ENCODE assay signal across 14 cellular contexts in genomic region chr1:53766194-53766748, GRCh38. TPM values are rescaled to one million over a fixed set of nuclear protein-coding genes. Genes with fewer than 3 reads are reported as not detected.
DNase-seq lines count a peak whose midpoint lies in the region; ATAC-seq, FAIRE-seq and TF ChIP-seq lines count a peak whose summit lies in the region.
"Had no signal": no experiment of that assay in that cellular context is flagged by ENCODE, and none has a peak within 500 bp of the region (broad histone marks: within the 10 kb centered on the region; RNA-seq: fewer than 3 reads in every experiment).

No MANE protein-coding gene starts in this region.

- peak; percentile 68 for FAIRE-seq in endothelial cell of umbilical vein (lab: Jason Lieb, UNC)
- FAIRE-seq: small intestine had no signal

- no peak for ATAC-seq in T-cell (replicated peaks in 1 of 4)
- no peak for ATAC-seq in GM18517 (IDR thresholded peaks at IDR 0.05; ENCODE audit: unreplicated experiment)

- H2AFZ ChIP-seq in mammary epithelial cell (ENCODE audit: low read depth, low read length) = no peak overlapping the region
- peak overlapping the region; percentile 7 for H2AFZ ChIP-seq in endothelial cell of umbilical vein (ENCODE audit: low read depth, low read length)

- in situ Hi-C loops in mammary epithelial cell (cut with MboI; ENCODE audit: low sequenced_read_pairs in 2 of 2) = loop anchor here in 1 of 2 donors (25.0 kb wide), 1 partner anchor 279 kb away; no protein-coding TSS in a partner anchor
- in situ Hi-C loops in HAP-1 (cut with MboI; ENCODE audit: low sequenced_read_pairs) = no loop called here

- H3K4me1 Mint-ChIP-seq in MCF 10A (ENCODE audit: insufficient read depth, unreplicated experiment) (no peaks in the 10 kb centered on the region), T-cell (peaks cover 0 to 20% (median 13%) of the 10 kb centered on the region in 3 donors)

- peaks cover 19% of the 10 kb centered on the region for H3K36me3 Mint-ChIP-seq in MCF 10A (ENCODE audit: insufficient read depth, unreplicated experiment)
- peaks cover 63% of the 10 kb centered on the region for H3K36me3 Mint-ChIP-seq in T-cell

- H3K4me1 ChIP-seq in mammary epithelial cell (ENCODE audit: insufficient read depth, low read length) (no peaks in the 10 kb centered on the region), endothelial cell of umbilical vein (ENCODE audit: control insufficient read depth, extremely low read depth, insufficient read depth, low read length) (peaks cover 28% of the 10 kb centered on the region), skeletal muscle satellite cell (ENCODE audit: control insufficient read depth, insufficient read depth, low read length) (peaks cover 19% of the 10 kb centered on the region), HAP-1 (no peaks in the 10 kb centered on the region)

- DNase-seq in MCF 10A (ENCODE audit: unreplicated experiment) = no peak
- DNase-seq in mammary epithelial cell = no peak
- no peak for DNase-seq in T-cell
- no peak for DNase-seq in endothelial cell of umbilical vein (ENCODE audit: low read depth, low spot score)
- no peak for DNase-seq in HAP-1 (ENCODE audit: low spot score in 2 of 2)
- no peak for DNase-seq in COR-L47 (lab: John Stamatoyannopoulos, UW)
- DNase-seq: anterior cingulate cortex, DMS79 treated with DMSO at 0.1 percent for 48 hours, NCI-H187 treated with DMSO at 0.1 percent for 48 hours, NCI-H524 treated with DMSO at 0.1 percent for 48 hours had no signal

- no peak overlapping the region for H3K27ac Mint-ChIP-seq in MCF 10A (ENCODE audit: low read depth, unreplicated experiment)
- peak overlapping the region; percentile 39 to 69 for H3K27ac Mint-ChIP-seq in T-cell
- H3K27ac Mint-ChIP-seq: dendritic cell treated with granulocyte-macrophage colony-stimulating factor and Interleukin-4, amounts not matched to agents 40 ng/mL and 50 ng/mL, for 4 days had no signal

- POLR2A ChIA-PET in MCF 10A (lab: Yijun Ruan, JAX) (interaction anchor here (0.7 to 2.2 kb wide), 7 partner anchors 9 to 434 kb away, joined by 3 to 6 read pairs (median 4); partner anchors contain the start of gene MRPL37), T-cell (lab: Charles Lee) (no interaction called here), endothelial cell of umbilical vein (lab: Charles Lee) (no interaction called here)

- no peaks in the 10 kb centered on the region for H3K9me3 ChIP-seq in mammary epithelial cell (replicated peaks; ENCODE audit: insufficient read depth, low read length)
- H3K9me3 ChIP-seq in endothelial cell of umbilical vein (replicated peaks; ENCODE audit: control insufficient read depth, insufficient read depth, low read length) = no peaks in the 10 kb centered on the region
- H3K9me3 ChIP-seq in skeletal muscle satellite cell (replicated peaks; ENCODE audit: low read length) = no peaks in the 10 kb centered on the region
- no peaks in the 10 kb centered on the region for H3K9me3 ChIP-seq in HAP-1

- H3K36me3 ChIP-seq in mammary epithelial cell (ENCODE audit: insufficient read depth, low read length) = peaks cover 2% of the 10 kb centered on the region
- H3K36me3 ChIP-seq in endothelial cell of umbilical vein (ENCODE audit: control insufficient read depth in 2 of 2, extremely low read depth in 1 of 2, insufficient read depth in 2 of 2, low read length in 2 of 2) = no peaks in the 10 kb centered on the region
- H3K36me3 ChIP-seq in skeletal muscle satellite cell (ENCODE audit: insufficient read depth, low read length) = no peaks in the 10 kb centered on the region
- H3K36me3 ChIP-seq in HAP-1 (replicated peaks) = peaks cover 23% of the 10 kb centered on the region

- WGBS in mammary epithelial cell (ENCODE audit: low coverage, missing lambda C conversion rate) = 98% methylated on average over 3 of the region's 3 CpGs

- no peaks in the 10 kb centered on the region for H4K20me1 ChIP-seq in mammary epithelial cell (ENCODE audit: insufficient read depth, low read length)
- H4K20me1 ChIP-seq in endothelial cell of umbilical vein (replicated peaks; ENCODE audit: control insufficient read depth, extremely low read depth, insufficient read depth, low read length) = no peaks in the 10 kb centered on the region

- TF ChIP-seq CTCF in MCF 10A (IDR thresholded peaks at IDR 0.05; ENCODE audit: unreplicated experiment) (no peak), mammary epithelial cell (conservative IDR thresholded peaks at IDR 0.05 in 1 of 2, IDR thresholded peaks at IDR 0.05 in 1 of 2; ENCODE audit: extremely low read depth in 1 of 2, insufficient read depth in 1 of 2, low read depth in 1 of 2, low read length in 2 of 2) (no peak), endothelial cell of umbilical vein (IDR thresholded peaks at IDR 0.05; ENCODE audit: extremely low read depth in 1 of 2, insufficient read depth in 1 of 2, low read depth in 1 of 2, low read length in 2 of 2) (no peak)

- H3K9me3 Mint-ChIP-seq in MCF 10A (ENCODE audit: unreplicated experiment) (no peaks in the 10 kb centered on the region), T-cell (peaks cover 0 to 5% (median 5%) of the 10 kb centered on the region in 3 donors)
- H3K9me3 Mint-ChIP-seq: dendritic cell treated with granulocyte-macrophage colony-stimulating factor and Interleukin-4, amounts not matched to agents 40 ng/mL and 50 ng/mL, for 4 days had no signal

- H3K27me3 Mint-ChIP-seq in MCF 10A (ENCODE audit: insufficient read depth, unreplicated experiment) = no peaks in the 10 kb centered on the region
- H3K27me3 Mint-ChIP-seq in T-cell = no peaks in the 10 kb centered on the region
- H3K27me3 Mint-ChIP-seq: dendritic cell treated with granulocyte-macrophage colony-stimulating factor and Interleukin-4, amounts not matched to agents 40 ng/mL and 50 ng/mL, for 4 days had no signal

- H3K9ac ChIP-seq in mammary epithelial cell (ENCODE audit: insufficient read depth, low read length) (no peak overlapping the region), endothelial cell of umbilical vein (replicated peaks; ENCODE audit: extremely low read depth, insufficient read depth, low read length) (peak overlapping the region; percentile 41), skeletal muscle satellite cell (ENCODE audit: low read depth, low read length) (peak overlapping the region; percentile 20)

- dilution Hi-C loops in mammary epithelial cell (cut with HindIII; ENCODE audit: low sequenced_read_pairs) (no loop called here), endothelial cell of umbilical vein (cut with MboI; ENCODE audit: extremely low pct_ligation_motif_present, low sequenced_read_pairs) (no loop called here)

- H3K79me2 ChIP-seq in mammary epithelial cell (ENCODE audit: insufficient read depth, low read length) = no peaks in the 10 kb centered on the region
- H3K79me2 ChIP-seq in endothelial cell of umbilical vein (ENCODE audit: control insufficient read depth, insufficient read depth, low read length) = no peaks in the 10 kb centered on the region

- no TSS peak for BruUV-seq in MCF 10A (replicated peaks; lab: Mats Ljungman, UMichigan)
- BruUV-seq in mammary epithelial cell (replicated peaks; lab: Mats Ljungman, UMichigan) = no TSS peak
- no TSS peak for BruUV-seq in endothelial cell of umbilical vein (replicated peaks; lab: Mats Ljungman, UMichigan)

- no peaks in the 10 kb centered on the region for H3K9me1 ChIP-seq in endothelial cell of umbilical vein (replicated peaks; ENCODE audit: control insufficient read depth, extremely low read depth, insufficient read depth, low read length)

- H3K27ac ChIP-seq in mammary epithelial cell (ENCODE audit: insufficient read depth, low read depth, low read length) (no peak overlapping the region), endothelial cell of umbilical vein (ENCODE audit: insufficient read depth, low read depth, low read length) (peak overlapping the region; percentile 77)

- H3K4me2 ChIP-seq in mammary epithelial cell (ENCODE audit: insufficient read depth, low read depth, low read length) (no peak overlapping the region), endothelial cell of umbilical vein (ENCODE audit: insufficient read depth, low read length) (peak overlapping the region; percentile 68), skeletal muscle satellite cell (ENCODE audit: low read length) (peak overlapping the region; percentile 65)

- no peak for TF ChIP-seq POLR2A in endothelial cell of umbilical vein (IDR thresholded peaks at IDR 0.05; ENCODE audit: low read depth, low read length)

- CTCF ChIA-PET in MCF 10A (lab: Yijun Ruan, JAX) (interaction anchor here (0.6 to 0.7 kb wide), 2 partner anchors 12 kb away, joined by 3 to 4 read pairs; no protein-coding TSS in a partner anchor), mammary epithelial cell (lab: Charles Lee; ENCODE audit: low non-redundant PET) (no interaction called here), T-cell (lab: Charles Lee) (no interaction called here), endothelial cell of umbilical vein (lab: Charles Lee) (interaction anchor here (0.7 to 2.0 kb wide), 6 partner anchors 11 to 95 kb away, joined by 3 to 7 read pairs (median 3); no protein-coding TSS in a partner anchor)

- H3K4me3 Mint-ChIP-seq in MCF 10A (ENCODE audit: unreplicated experiment) = peak overlapping the region; percentile 55
- peak overlapping the region in 1 of 3 donors; percentile 21 for H3K4me3 Mint-ChIP-seq in T-cell
- H3K4me3 Mint-ChIP-seq: dendritic cell treated with granulocyte-macrophage colony-stimulating factor and Interleukin-4, amounts not matched to agents 40 ng/mL and 50 ng/mL, for 4 days had no signal

- H3K27me3 ChIP-seq in mammary epithelial cell (ENCODE audit: insufficient read depth, low read length) (no peaks in the 10 kb centered on the region), endothelial cell of umbilical vein (ENCODE audit: control insufficient read depth in 2 of 2, insufficient read depth in 2 of 2, low read length in 2 of 2) (no peaks in the 10 kb centered on the region), skeletal muscle satellite cell (ENCODE audit: control insufficient read depth, insufficient read depth, low read length) (no peaks in the 10 kb centered on the region), HAP-1 (ENCODE audit: low read depth) (no peaks in the 10 kb centered on the region)

- intact Hi-C loops in MCF 10A (cut with micrococcal nuclease) (no loop called here), mammary epithelial cell (cut with micrococcal nuclease) (no loop called here), endothelial cell of umbilical vein (cut with micrococcal nuclease) (no loop called here)

- H3K4me3 ChIP-seq in mammary epithelial cell (replicated peaks in 1 of 3; ENCODE audit: insufficient read depth in 1 of 3, low read depth in 2 of 3, low read length in 3 of 3) = no peak overlapping the region
- H3K4me3 ChIP-seq in endothelial cell of umbilical vein (replicated peaks in 1 of 3; ENCODE audit: insufficient read depth in 1 of 3, low read depth in 1 of 3, low read length in 3 of 3) = no peak overlapping the region
- no peak overlapping the region for H3K4me3 ChIP-seq in skeletal muscle satellite cell (ENCODE audit: low read length)
- H3K4me3 ChIP-seq in HAP-1 = no peak overlapping the region

RNA-seq across cellular contexts. Expression of gene GLIS1, which starts 27.3 kb away (rescaled TPM):
- total RNA-seq in MCF 10A (2022) = 0.93 and 1.4 TPM in 2 replicates
- not detected for total RNA-seq in mammary epithelial cell
- not detected for polyA plus RNA-seq in mammary epithelial cell
- not detected for polyA minus RNA-seq in mammary epithelial cell
- not detected for total RNA-seq in T-cell
- total RNA-seq in endothelial cell of umbilical vein = not detected in 2 replicates
- polyA plus RNA-seq in endothelial cell of umbilical vein = 0.03 TPM in 1 of 2 replicates, not detected in the other
- polyA plus RNA-seq in endothelial cell of umbilical vein (2011; cell fraction: cytosol; rRNA removed) = not detected in 2 replicates
- polyA plus RNA-seq in endothelial cell of umbilical vein (2011; cell fraction: nucleus; rRNA removed) = not detected in 2 replicates
- 0.11 and 0.25 TPM in 2 replicates for polyA plus RNA-seq in endothelial cell of umbilical vein (2012)
- polyA minus RNA-seq in endothelial cell of umbilical vein = not detected in 2 replicates
- not detected for polyA minus RNA-seq in endothelial cell of umbilical vein (2011; cell fraction: cytosol; rRNA and poly(A)+ RNA removed)
- not detected in 2 replicates for polyA minus RNA-seq in endothelial cell of umbilical vein (2011; cell fraction: nucleus; rRNA and poly(A)+ RNA removed)
- 3.5 and 3.9 TPM in 2 replicates for total RNA-seq in skeletal muscle satellite cell (2012; rRNA removed)

Comparison
In these comparisons a context has a peak if more than half of its experiments do, and no peak if none do; other contexts are left out.
1. CTCF ChIA-PET loops: an anchor here in MCF 10A (0.6 to 0.7 kb wide) and endothelial cell of umbilical vein (0.7 to 2.0 kb wide); none called in mammary epithelial cell and T-cell.